1 cellular context compared by ENCODE assay signal in the genomic region with DNA sequence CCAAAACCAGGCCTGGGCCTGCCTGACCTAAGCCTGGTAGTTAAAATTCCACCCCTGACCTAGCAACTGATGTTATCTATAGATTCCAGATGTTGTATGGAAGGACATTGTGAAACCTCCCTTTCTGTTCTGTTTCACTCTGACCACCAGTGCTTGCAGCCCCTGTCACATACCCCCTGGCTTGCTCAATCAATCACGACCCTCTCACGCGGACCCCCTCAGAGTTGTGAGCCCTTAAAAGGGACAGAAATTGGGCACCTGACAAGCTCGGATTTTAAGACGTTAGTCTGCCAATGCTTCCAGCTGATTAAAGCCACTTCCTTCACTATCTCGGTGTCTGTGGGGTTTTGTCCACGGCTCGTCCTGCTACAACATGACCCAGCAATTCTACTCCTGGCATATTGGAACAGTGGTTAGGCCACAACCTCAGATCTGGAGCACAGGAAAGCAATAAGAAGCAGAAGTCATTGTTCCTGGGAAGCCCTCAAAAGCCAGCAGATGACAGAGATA.
TF ChIP-seq lines count a peak whose summit lies in the region.

No MANE protein-coding gene starts in this region.

TF ChIP-seq in K562, 482 proteins besides CTCF, POLR2A, EP300 and RAD21 (continued from another document and continues in another):
- TF ChIP-seq HSF4 (CRISPR knock-in tag; IDR thresholded peaks at IDR 0.05; ENCODE audit: borderline replicate concordance) (no peak), ZNF217 (CRISPR knock-in tag; IDR thresholded peaks at IDR 0.05) (no peak), MTA1 (IDR thresholded peaks at IDR 0.05; ENCODE audit: borderline replicate concordance) (0 out of 2 replicates have a peak, but pooled peaks have one; percentile 53), SLC30A9 (CRISPR knock-in tag; IDR thresholded peaks at IDR 0.05) (no peak), CBFA2T3 (IDR thresholded peaks at IDR 0.05) (peak; percentile 38; the same call in 1 of the 2 replicates), LCOR (CRISPR knock-in tag; IDR thresholded peaks at IDR 0.05) (no peak), KLF16 (IDR thresholded peaks at IDR 0.05) (peak; percentile 25; the same call in 1 of the 2 replicates), ZNF507 (tag; conservative IDR thresholded peaks at IDR 0.05) (no peak), ZNF197 (CRISPR knock-in tag; IDR thresholded peaks at IDR 0.05; ENCODE audit: low read depth) (no peak), ZNF184 (CRISPR knock-in tag; IDR thresholded peaks at IDR 0.05) (no peak), ELF1 (tag; IDR thresholded peaks at IDR 0.05) (no peak), ARID1B (IDR thresholded peaks at IDR 0.05) (no peak; the same call in none of the 2 replicates), NR4A1 (CRISPR knock-in tag; IDR thresholded peaks at IDR 0.05) (no peak), NR4A1 (tag; IDR thresholded peaks at IDR 0.05) (peak; percentile 78; the same call in 1 of the 2 replicates), NR2C2 (CRISPR knock-in tag; IDR thresholded peaks at IDR 0.05) (no peak), NR2C2 (tag; IDR thresholded peaks at IDR 0.05) (peak; percentile 66), KDM5B (IDR thresholded peaks at IDR 0.05; ENCODE audit: insufficient replicate concordance, low read depth, low read length) (no peak), CTBP1 (IDR thresholded peaks at IDR 0.05; ENCODE audit: borderline replicate concordance) (0 out of 2 replicates have a peak, but pooled peaks have one; percentile 30), MTF1 (CRISPR knock-in tag; IDR thresholded peaks at IDR 0.05; ENCODE audit: borderline replicate concordance) (no peak), BHLHE40 (IDR thresholded peaks at IDR 0.05; ENCODE audit: low read length) (peak; percentile 35), NFIX (CRISPR knock-in tag; IDR thresholded peaks at IDR 0.05; ENCODE audit: low read depth) (no peak), TCF3 (CRISPR knock-in tag; IDR thresholded peaks at IDR 0.05) (0 out of 2 replicates have a peak, but pooled peaks have one; percentile 36), PHF20 (IDR thresholded peaks at IDR 0.05; ENCODE audit: partially characterized antibody) (no peak)
- TF ChIP-seq, protein P1, sequence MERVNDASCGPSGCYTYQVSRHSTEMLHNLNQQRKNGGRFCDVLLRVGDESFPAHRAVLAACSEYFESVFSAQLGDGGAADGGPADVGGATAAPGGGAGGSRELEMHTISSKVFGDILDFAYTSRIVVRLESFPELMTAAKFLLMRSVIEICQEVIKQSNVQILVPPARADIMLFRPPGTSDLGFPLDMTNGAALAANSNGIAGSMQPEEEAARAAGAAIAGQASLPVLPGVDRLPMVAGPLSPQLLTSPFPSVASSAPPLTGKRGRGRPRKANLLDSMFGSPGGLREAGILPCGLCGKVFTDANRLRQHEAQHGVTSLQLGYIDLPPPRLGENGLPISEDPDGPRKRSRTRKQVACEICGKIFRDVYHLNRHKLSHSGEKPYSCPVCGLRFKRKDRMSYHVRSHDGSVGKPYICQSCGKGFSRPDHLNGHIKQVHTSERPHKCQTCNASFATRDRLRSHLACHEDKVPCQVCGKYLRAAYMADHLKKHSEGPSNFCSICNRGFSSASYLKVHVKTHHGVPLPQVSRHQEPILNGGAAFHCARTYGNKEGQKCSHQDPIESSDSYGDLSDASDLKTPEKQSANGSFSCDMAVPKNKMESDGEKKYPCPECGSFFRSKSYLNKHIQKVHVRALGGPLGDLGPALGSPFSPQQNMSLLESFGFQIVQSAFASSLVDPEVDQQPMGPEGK (CRISPR knock-in tag; IDR thresholded peaks at IDR 0.05; ENCODE audit: borderline replicate concordance), result no peak
- TF ChIP-seq, protein P2, sequence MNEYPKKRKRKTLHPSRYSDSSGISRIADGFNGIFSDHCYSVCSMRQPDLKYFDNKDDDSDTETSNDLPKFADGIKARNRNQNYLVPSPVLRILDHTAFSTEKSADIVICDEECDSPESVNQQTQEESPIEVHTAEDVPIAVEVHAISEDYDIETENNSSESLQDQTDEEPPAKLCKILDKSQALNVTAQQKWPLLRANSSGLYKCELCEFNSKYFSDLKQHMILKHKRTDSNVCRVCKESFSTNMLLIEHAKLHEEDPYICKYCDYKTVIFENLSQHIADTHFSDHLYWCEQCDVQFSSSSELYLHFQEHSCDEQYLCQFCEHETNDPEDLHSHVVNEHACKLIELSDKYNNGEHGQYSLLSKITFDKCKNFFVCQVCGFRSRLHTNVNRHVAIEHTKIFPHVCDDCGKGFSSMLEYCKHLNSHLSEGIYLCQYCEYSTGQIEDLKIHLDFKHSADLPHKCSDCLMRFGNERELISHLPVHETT (CRISPR knock-in tag; conservative IDR thresholded peaks at IDR 0.05 in 1 of 2, IDR thresholded peaks at IDR 0.05 in 1 of 2), result peak in 1 of 2 experiments; percentile 52; a peak in 1 of 4 replicates
- TF ChIP-seq, protein P3, sequence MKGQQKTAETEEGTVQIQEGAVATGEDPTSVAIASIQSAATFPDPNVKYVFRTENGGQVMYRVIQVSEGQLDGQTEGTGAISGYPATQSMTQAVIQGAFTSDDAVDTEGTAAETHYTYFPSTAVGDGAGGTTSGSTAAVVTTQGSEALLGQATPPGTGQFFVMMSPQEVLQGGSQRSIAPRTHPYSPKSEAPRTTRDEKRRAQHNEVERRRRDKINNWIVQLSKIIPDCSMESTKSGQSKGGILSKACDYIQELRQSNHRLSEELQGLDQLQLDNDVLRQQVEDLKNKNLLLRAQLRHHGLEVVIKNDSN (CRISPR knock-in tag; IDR thresholded peaks at IDR 0.05), result no peak
- TF ChIP-seq, protein P4, sequence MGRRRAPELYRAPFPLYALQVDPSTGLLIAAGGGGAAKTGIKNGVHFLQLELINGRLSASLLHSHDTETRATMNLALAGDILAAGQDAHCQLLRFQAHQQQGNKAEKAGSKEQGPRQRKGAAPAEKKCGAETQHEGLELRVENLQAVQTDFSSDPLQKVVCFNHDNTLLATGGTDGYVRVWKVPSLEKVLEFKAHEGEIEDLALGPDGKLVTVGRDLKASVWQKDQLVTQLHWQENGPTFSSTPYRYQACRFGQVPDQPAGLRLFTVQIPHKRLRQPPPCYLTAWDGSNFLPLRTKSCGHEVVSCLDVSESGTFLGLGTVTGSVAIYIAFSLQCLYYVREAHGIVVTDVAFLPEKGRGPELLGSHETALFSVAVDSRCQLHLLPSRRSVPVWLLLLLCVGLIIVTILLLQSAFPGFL (CRISPR knock-in tag; IDR thresholded peaks at IDR 0.05), result no peak
- TF ChIP-seq, protein P5, sequence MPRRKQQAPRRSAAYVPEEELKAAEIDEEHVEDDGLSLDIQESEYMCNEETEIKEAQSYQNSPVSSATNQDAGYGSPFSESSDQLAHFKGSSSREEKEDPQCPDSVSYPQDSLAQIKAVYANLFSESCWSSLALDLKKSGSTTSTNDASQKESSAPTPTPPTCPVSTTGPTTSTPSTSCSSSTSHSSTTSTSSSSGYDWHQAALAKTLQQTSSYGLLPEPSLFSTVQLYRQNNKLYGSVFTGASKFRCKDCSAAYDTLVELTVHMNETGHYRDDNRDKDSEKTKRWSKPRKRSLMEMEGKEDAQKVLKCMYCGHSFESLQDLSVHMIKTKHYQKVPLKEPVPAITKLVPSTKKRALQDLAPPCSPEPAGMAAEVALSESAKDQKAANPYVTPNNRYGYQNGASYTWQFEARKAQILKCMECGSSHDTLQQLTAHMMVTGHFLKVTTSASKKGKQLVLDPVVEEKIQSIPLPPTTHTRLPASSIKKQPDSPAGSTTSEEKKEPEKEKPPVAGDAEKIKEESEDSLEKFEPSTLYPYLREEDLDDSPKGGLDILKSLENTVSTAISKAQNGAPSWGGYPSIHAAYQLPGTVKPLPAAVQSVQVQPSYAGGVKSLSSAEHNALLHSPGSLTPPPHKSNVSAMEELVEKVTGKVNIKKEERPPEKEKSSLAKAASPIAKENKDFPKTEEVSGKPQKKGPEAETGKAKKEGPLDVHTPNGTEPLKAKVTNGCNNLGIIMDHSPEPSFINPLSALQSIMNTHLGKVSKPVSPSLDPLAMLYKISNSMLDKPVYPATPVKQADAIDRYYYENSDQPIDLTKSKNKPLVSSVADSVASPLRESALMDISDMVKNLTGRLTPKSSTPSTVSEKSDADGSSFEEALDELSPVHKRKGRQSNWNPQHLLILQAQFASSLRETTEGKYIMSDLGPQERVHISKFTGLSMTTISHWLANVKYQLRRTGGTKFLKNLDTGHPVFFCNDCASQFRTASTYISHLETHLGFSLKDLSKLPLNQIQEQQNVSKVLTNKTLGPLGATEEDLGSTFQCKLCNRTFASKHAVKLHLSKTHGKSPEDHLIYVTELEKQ (CRISPR knock-in tag; IDR thresholded peaks at IDR 0.05), result no peak
- TF ChIP-seq, protein P6, sequence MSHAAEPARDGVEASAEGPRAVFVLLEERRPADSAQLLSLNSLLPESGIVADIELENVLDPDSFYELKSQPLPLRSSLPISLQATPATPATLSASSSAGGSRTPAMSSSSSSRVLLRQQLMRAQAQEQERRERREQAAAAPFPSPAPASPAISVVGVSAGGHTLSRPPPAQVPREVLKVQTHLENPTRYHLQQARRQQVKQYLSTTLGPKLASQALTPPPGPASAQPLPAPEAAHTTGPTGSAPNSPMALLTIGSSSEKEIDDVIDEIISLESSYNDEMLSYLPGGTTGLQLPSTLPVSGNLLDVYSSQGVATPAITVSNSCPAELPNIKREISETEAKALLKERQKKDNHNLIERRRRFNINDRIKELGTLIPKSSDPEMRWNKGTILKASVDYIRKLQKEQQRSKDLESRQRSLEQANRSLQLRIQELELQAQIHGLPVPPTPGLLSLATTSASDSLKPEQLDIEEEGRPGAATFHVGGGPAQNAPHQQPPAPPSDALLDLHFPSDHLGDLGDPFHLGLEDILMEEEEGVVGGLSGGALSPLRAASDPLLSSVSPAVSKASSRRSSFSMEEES (CRISPR knock-in tag; IDR thresholded peaks at IDR 0.05), result no peak
- TF ChIP-seq, protein P7, sequence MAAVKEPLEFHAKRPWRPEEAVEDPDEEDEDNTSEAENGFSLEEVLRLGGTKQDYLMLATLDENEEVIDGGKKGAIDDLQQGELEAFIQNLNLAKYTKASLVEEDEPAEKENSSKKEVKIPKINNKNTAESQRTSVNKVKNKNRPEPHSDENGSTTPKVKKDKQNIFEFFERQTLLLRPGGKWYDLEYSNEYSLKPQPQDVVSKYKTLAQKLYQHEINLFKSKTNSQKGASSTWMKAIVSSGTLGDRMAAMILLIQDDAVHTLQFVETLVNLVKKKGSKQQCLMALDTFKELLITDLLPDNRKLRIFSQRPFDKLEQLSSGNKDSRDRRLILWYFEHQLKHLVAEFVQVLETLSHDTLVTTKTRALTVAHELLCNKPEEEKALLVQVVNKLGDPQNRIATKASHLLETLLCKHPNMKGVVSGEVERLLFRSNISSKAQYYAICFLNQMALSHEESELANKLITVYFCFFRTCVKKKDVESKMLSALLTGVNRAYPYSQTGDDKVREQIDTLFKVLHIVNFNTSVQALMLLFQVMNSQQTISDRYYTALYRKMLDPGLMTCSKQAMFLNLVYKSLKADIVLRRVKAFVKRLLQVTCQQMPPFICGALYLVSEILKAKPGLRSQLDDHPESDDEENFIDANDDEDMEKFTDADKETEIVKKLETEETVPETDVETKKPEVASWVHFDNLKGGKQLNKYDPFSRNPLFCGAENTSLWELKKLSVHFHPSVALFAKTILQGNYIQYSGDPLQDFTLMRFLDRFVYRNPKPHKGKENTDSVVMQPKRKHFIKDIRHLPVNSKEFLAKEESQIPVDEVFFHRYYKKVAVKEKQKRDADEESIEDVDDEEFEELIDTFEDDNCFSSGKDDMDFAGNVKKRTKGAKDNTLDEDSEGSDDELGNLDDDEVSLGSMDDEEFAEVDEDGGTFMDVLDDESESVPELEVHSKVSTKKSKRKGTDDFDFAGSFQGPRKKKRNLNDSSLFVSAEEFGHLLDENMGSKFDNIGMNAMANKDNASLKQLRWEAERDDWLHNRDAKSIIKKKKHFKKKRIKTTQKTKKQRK (IDR thresholded peaks at IDR 0.05; ENCODE audit: borderline replicate concordance, low read depth, low read length), result no peak
- TF ChIP-seq, protein P8, sequence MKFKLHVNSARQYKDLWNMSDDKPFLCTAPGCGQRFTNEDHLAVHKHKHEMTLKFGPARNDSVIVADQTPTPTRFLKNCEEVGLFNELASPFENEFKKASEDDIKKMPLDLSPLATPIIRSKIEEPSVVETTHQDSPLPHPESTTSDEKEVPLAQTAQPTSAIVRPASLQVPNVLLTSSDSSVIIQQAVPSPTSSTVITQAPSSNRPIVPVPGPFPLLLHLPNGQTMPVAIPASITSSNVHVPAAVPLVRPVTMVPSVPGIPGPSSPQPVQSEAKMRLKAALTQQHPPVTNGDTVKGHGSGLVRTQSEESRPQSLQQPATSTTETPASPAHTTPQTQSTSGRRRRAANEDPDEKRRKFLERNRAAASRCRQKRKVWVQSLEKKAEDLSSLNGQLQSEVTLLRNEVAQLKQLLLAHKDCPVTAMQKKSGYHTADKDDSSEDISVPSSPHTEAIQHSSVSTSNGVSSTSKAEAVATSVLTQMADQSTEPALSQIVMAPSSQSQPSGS (CRISPR knock-in tag; IDR thresholded peaks at IDR 0.05), result no peak
- TF ChIP-seq, protein P9, sequence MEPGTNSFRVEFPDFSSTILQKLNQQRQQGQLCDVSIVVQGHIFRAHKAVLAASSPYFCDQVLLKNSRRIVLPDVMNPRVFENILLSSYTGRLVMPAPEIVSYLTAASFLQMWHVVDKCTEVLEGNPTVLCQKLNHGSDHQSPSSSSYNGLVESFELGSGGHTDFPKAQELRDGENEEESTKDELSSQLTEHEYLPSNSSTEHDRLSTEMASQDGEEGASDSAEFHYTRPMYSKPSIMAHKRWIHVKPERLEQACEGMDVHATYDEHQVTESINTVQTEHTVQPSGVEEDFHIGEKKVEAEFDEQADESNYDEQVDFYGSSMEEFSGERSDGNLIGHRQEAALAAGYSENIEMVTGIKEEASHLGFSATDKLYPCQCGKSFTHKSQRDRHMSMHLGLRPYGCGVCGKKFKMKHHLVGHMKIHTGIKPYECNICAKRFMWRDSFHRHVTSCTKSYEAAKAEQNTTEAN (CRISPR knock-in tag; IDR thresholded peaks at IDR 0.05), result no peak
- TF ChIP-seq, protein P10, sequence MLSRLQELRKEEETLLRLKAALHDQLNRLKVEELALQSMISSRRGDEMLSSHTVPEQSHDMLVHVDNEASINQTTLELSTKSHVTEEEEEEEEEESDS (CRISPR knock-in tag; IDR thresholded peaks at IDR 0.05), result no peak
- TF ChIP-seq, protein P11, sequence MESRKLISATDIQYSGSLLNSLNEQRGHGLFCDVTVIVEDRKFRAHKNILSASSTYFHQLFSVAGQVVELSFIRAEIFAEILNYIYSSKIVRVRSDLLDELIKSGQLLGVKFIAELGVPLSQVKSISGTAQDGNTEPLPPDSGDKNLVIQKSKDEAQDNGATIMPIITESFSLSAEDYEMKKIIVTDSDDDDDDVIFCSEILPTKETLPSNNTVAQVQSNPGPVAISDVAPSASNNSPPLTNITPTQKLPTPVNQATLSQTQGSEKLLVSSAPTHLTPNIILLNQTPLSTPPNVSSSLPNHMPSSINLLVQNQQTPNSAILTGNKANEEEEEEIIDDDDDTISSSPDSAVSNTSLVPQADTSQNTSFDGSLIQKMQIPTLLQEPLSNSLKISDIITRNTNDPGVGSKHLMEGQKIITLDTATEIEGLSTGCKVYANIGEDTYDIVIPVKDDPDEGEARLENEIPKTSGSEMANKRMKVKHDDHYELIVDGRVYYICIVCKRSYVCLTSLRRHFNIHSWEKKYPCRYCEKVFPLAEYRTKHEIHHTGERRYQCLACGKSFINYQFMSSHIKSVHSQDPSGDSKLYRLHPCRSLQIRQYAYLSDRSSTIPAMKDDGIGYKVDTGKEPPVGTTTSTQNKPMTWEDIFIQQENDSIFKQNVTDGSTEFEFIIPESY (CRISPR knock-in tag; IDR thresholded peaks at IDR 0.05), result no peak
- TF ChIP-seq, protein P12, sequence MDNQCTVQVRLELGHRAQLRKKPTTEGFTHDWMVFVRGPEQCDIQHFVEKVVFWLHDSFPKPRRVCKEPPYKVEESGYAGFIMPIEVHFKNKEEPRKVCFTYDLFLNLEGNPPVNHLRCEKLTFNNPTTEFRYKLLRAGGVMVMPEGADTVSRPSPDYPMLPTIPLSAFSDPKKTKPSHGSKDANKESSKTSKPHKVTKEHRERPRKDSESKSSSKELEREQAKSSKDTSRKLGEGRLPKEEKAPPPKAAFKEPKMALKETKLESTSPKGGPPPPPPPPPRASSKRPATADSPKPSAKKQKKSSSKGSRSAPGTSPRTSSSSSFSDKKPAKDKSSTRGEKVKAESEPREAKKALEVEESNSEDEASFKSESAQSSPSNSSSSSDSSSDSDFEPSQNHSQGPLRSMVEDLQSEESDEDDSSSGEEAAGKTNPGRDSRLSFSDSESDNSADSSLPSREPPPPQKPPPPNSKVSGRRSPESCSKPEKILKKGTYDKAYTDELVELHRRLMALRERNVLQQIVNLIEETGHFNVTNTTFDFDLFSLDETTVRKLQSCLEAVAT (IDR thresholded peaks at IDR 0.05), result 0 out of 4 replicates have a peak, but pooled peaks of 1 of the 2 experiments have one; percentile 47
